In the genomic region with DNA sequence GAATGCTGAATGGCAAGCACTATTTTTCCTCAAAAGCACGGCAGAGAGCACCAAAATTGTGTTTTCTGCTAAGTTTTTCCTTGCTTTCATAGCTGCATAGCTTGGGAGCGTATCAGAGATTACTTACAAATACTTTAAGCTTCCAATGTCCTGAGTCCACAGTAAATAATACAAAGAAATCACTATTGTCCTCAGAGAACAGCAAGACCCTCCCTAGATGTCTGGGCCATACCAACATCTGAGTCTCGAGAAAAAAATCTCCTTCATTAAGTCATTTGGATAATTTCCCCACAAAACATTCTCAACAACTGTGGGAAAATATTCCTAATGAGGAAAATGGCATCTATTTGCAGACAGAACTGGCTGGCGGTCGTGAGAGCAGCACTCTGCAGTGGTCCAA, we compare ENCODE assay signal across 21 cellular contexts.
"Had no signal": no experiment of that assay in that cellular context is flagged by ENCODE, and none has a peak within 500 bp of the region (broad histone marks: within the 10 kb centered on the region; RNA-seq: fewer than 3 reads in every experiment).

No MANE protein-coding gene starts in this region.

- H3K27me3 ChIP-seq: body of pancreas, tibial artery, uterus had no signal

- H3K36me3 ChIP-seq: tibial artery, uterus had no signal

- ATAC-seq: activated CD4-positive, CD25-positive, alpha-beta regulatory T cell treated with anti-CD3 and anti-CD28 coated beads, Interleukin-2, amount 50 U/mL, for 24 hours; body of pancreas had no signal

- DNase-seq: activated naive CD4-positive, alpha-beta T cell; activated naive CD8-positive, alpha-beta T cell treated with anti-CD3 and anti-CD28 coated beads for 36 hours; amniotic stem cell; body of pancreas; caudate nucleus; hippocampal formation; islet precursor cell; nephron progenitor cell; occipital lobe; posterior cingulate gyrus; retina; stimulated activated CD4-positive, alpha-beta T cell treated with anti-CD3 and anti-CD28 coated beads, Interleukin-12 subunit alpha, Interleukin-12 subunit beta, amount 100 ng/mL, for 4 hours; stimulated activated CD4-positive, alpha-beta T cell treated with anti-CD3 and anti-CD28 coated beads, Interleukin-1b, Interleukin-23, amount 100 ng/mL, for 48 hours; stimulated activated CD8-positive, alpha-beta memory T cell treated with anti-CD3 and anti-CD28 coated beads, Interleukin-4, amount 100 ng/mL, for 48 hours; stimulated activated naive CD4-positive, alpha-beta T cell; T-helper 1 cell; T-helper 9 cell; tibial artery; uterus had no signal

- H3K4me3 ChIP-seq: body of pancreas, tibial artery, uterus had no signal

- H3K9me3 Mint-ChIP-seq: activated naive CD8-positive, alpha-beta T cell treated with anti-CD3 and anti-CD28 coated beads for 36 hours; activated T-helper 1 cell treated with anti-CD3 and anti-CD28 coated beads, Interleukin-12 subunit alpha, Interleukin-12 subunit beta, Interleukin-2, Interleukin-4 antibody, amounts not matched to agents 30 ng/mL and 10 ng/mL and 1 ng/mL, durations not matched to agents 14 hours and 24 hours and 36 hours; nephron progenitor cell had no signal

- H3K27ac Mint-ChIP-seq: activated naive CD8-positive, alpha-beta T cell treated with anti-CD3 and anti-CD28 coated beads for 36 hours; activated T-helper 1 cell treated with anti-CD3 and anti-CD28 coated beads, Interleukin-12 subunit alpha, Interleukin-12 subunit beta, Interleukin-2, Interleukin-4 antibody, amounts not matched to agents 30 ng/mL and 10 ng/mL and 1 ng/mL, durations not matched to agents 14 hours and 24 hours and 36 hours; nephron progenitor cell had no signal

- H3K4me3 Mint-ChIP-seq: activated naive CD8-positive, alpha-beta T cell treated with anti-CD3 and anti-CD28 coated beads for 36 hours; activated T-helper 1 cell treated with anti-CD3 and anti-CD28 coated beads, Interleukin-12 subunit alpha, Interleukin-12 subunit beta, Interleukin-2, Interleukin-4 antibody, amounts not matched to agents 30 ng/mL and 10 ng/mL and 1 ng/mL, durations not matched to agents 14 hours and 24 hours and 36 hours; nephron progenitor cell had no signal

- H3K9me3 ChIP-seq: body of pancreas, tibial artery, uterus had no signal

- H3K27me3 Mint-ChIP-seq: activated naive CD8-positive, alpha-beta T cell treated with anti-CD3 and anti-CD28 coated beads for 36 hours had no signal

- H3K4me1 ChIP-seq: uterus had no signal

- H3K27ac ChIP-seq: tibial artery, uterus had no signal
